Comparison of ENCODE assay signal across 8 cellular contexts in the genomic region with DNA sequence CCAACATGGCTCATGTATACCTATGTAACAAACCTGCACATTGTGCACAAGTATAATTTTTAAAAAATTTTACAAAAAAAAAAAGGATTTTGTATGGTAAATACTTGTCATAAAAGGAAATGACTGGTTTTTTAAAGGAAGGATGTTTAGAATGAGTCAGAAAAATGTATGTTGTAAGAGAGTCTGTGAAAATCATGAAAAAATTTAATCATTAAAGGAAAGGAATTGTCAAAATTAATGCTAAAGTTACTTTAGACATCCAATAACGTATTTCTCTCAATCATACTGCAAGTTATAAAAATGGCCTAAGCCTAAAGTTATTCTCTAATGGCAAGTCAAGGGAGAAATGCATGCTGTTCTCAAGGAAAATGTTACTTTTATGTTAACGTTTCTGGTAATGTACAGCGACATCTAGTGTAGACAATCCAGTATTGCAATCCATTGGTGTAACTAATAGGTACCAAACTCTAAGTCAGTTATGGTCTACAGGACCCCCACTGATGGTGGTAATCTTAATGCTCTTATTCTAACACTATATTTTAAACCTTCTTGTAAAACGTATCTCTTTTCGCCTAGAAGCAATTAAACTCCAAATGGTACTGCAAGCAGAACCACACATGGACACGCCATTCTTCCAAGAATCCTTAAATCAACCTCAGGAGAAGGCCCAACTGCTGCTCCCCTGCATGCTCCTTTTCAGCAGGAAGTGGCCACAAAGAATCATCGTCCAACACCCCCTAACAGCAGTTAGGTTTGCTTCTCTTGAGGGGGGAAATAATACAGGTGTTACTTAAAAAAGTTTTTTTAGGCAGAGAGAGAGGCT. TPM values are rescaled to one million over a fixed set of nuclear protein-coding genes. Genes with fewer than 3 reads are reported as not detected.
DNase-seq lines count a peak whose midpoint lies in the region; ATAC-seq, FAIRE-seq and TF ChIP-seq lines count a peak whose summit lies in the region.

No MANE protein-coding gene starts in this region.

- FAIRE-seq in A204.1 (lab: Jason Lieb, UNC) (peak; percentile 97), HTR-8/SVneo (lab: Jason Lieb, UNC) (no peak)

- CTCF ChIA-PET in GM10248 (lab: Yijun Ruan, JAX), result interaction anchor here (0.8 to 3.9 kb wide), 14 partner anchors 8 to 343 kb away, joined by 3 to 18 read pairs (median 6); a partner anchor contains a TSS

- H3K9me3 ChIP-seq in WERI-Rb-1 (ENCODE audit: severe bottlenecking) (no peaks in the 10 kb centered on the region), transverse colon (no peaks in the 10 kb centered on the region)

- H3K36me3 ChIP-seq in WERI-Rb-1, result no peaks in the 10 kb centered on the region
- H3K36me3 ChIP-seq in transverse colon, result no peaks in the 10 kb centered on the region

- H3K4me3 ChIP-seq in WERI-Rb-1 (ENCODE audit: low read depth, low read length) (no peak overlapping the region), transverse colon (no peak overlapping the region)

- TF ChIP-seq EP300 in transverse colon (IDR thresholded peaks at IDR 0.05; ENCODE audit: low read depth), result no peak

- H3K27ac ChIP-seq in WERI-Rb-1 (no peak overlapping the region), transverse colon (no peak overlapping the region)

- intact Hi-C loops in transverse colon (cut with DNase I; ENCODE audit: low total_unique reads), result loop anchor here (2.0 kb wide), 1 partner anchor 73 kb away; no protein-coding TSS in a partner anchor

- POLR2A ChIA-PET in GM10248 (lab: Yijun Ruan, JAX), result no interaction called here

- no peak for ATAC-seq in GM19023 (IDR thresholded peaks at IDR 0.05; ENCODE audit: unreplicated experiment)

- 47 to 52% methylated on average over 7 of the region's 7 CpGs for WGBS in transverse colon (ENCODE audit: low coverage in 1 of 2), 2 donors

- H3K27me3 ChIP-seq in WERI-Rb-1 (ENCODE audit: insufficient read depth, low read depth, severe bottlenecking) (no peaks in the 10 kb centered on the region), transverse colon (no peaks in the 10 kb centered on the region)

- H3K4me1 ChIP-seq in transverse colon, result peaks cover 0 to 27% (median 11%) of the 10 kb centered on the region in 4 donors

- DNase-seq in GM10248 (ENCODE audit: extremely low spot score), result peak; percentile 58
- DNase-seq in NCI-H1417 treated with DMSO at 0.1 percent for 48 hours (lab: John Stamatoyannopoulos, UW), result peak; percentile 16
- no peak for DNase-seq in WERI-Rb-1
- peak; percentile 12 for DNase-seq in hepatic stellate cell (ENCODE audit: low spot score)
- no peak for DNase-seq in transverse colon
- no peak for DNase-seq in HTR-8/SVneo (ENCODE audit: insufficient read length, low spot score)

- no peak for TF ChIP-seq POLR2A in transverse colon (IDR thresholded peaks at IDR 0.05)

- TF ChIP-seq CTCF in GM10248 (IDR thresholded peaks at IDR 0.05; ENCODE audit: control extremely low read depth, extremely low read depth, low read depth, missing control alignments), result peak; percentile 72
- peak; percentile 54 for TF ChIP-seq CTCF in WERI-Rb-1 (IDR thresholded peaks at IDR 0.05; ENCODE audit: low read depth, low read length)
- peak; percentile 67 to 81 (median 78) for TF ChIP-seq CTCF in transverse colon (IDR thresholded peaks at IDR 0.05)

- in situ Hi-C loops in transverse colon (cut with MboI; ENCODE audit: low pct_ligation_motif_present in 1 of 4, low pct_unique_long_range_greater_than_20kb in 1 of 4, low sequenced_read_pairs in 3 of 4), result no loop called here

RNA-seq across cellular contexts. Expression of a gene that starts 35.3 kb away (rescaled TPM):
- 10 to 100 TPM in 3 of 4 donors, 1 to 10 TPM in 1; 2.4 to 88.3 (median 29.3) TPM for total RNA-seq in transverse colon

Comparison
In these comparisons a context has a peak if more than half of its experiments do, and no peak if none do; other contexts are left out.
1. DNase-seq: peak in GM10248 (single experiment), NCI-H1417 treated with DMSO at 0.1 percent for 48 hours (single experiment) and hepatic stellate cell (single experiment); none in WERI-Rb-1 (single experiment), transverse colon (single experiment) and HTR-8/SVneo (single experiment).
2. Peak in every context shown above with its lines, with median percentiles within 50 percentile points of each other: CTCF ChIP-seq.